ENCODE assay signal across 22 cellular contexts in genomic region chr17:8443756-8444155, GRCh38.
"Had no signal": no experiment of that assay in that cellular context is flagged by ENCODE, and none has a peak within 500 bp of the region (broad histone marks: within the 10 kb centered on the region; RNA-seq: fewer than 3 reads in every experiment).

No MANE protein-coding gene starts in this region.

- DNase-seq: activated CD4-positive, alpha-beta memory T cell treated with anti-CD3 and anti-CD28 coated beads for 36 hours; activated CD4-positive, alpha-beta T cell treated with anti-CD3 and anti-CD28 coated beads for 1 hour; activated naive CD4-positive, alpha-beta T cell; activated T-cell treated with anti-CD3 and anti-CD28 coated beads for 4 hours; aorta; cerebellar nuclear complex; cortex of kidney; effector CD4-positive, alpha-beta T cell; heart left ventricle; kidney; stimulated activated CD4-positive, alpha-beta T cell treated with anti-CD3 and anti-CD28 coated beads, Interleukin-4, amount 100 ng/mL, for 1 hour; upper lobe of right lung had no signal

- H3K27me3 Mint-ChIP-seq: activated CD4-positive, alpha-beta memory T cell treated with anti-CD3 and anti-CD28 coated beads for 36 hours; activated T-helper 17 cell treated with anti-CD3 and anti-CD28 coated beads, Interleukin-2, amount 50 U/mL, for 72 hours had no signal

- H3K4me3 Mint-ChIP-seq: activated CD4-positive, alpha-beta memory T cell treated with anti-CD3 and anti-CD28 coated beads for 36 hours; activated T-helper 17 cell treated with anti-CD3 and anti-CD28 coated beads, Interleukin-2, amount 50 U/mL, for 72 hours had no signal

- H3K9me3 Mint-ChIP-seq: activated CD4-positive, alpha-beta memory T cell treated with anti-CD3 and anti-CD28 coated beads for 36 hours; activated T-helper 17 cell treated with anti-CD3 and anti-CD28 coated beads, Interleukin-2, amount 50 U/mL, for 72 hours had no signal

- H3K27ac ChIP-seq: breast epithelium, esophagus muscularis mucosa, gastroesophageal sphincter, heart left ventricle, parathyroid adenoma, upper lobe of right lung, VCaP had no signal

- H3K9ac ChIP-seq: parathyroid adenoma had no signal

- ATAC-seq: activated T-helper 17 cell treated with anti-CD3 and anti-CD28 coated beads, Interleukin-2, amount 50 U/mL, for 72 hours; gastroesophageal sphincter; heart left ventricle; left lobe of liver; sciatic nerve; SK-N-SH treated with all-trans-retinoic acid at 6 μM for 48 hours; upper lobe of right lung had no signal

- H3K9me3 ChIP-seq: breast epithelium, esophagus muscularis mucosa, gastroesophageal sphincter, heart left ventricle, upper lobe of right lung had no signal

- H3K27ac Mint-ChIP-seq: activated CD4-positive, alpha-beta memory T cell treated with anti-CD3 and anti-CD28 coated beads for 36 hours; activated T-helper 17 cell treated with anti-CD3 and anti-CD28 coated beads, Interleukin-2, amount 50 U/mL, for 72 hours had no signal

- H3K4me3 ChIP-seq: breast epithelium, esophagus muscularis mucosa, gastroesophageal sphincter, heart left ventricle, smooth muscle cell, upper lobe of right lung had no signal
